Comparison of ENCODE assay signal across 8 cellular contexts in genomic region chr1:65420590-65421340, GRCh38. TPM values are rescaled to one million over a fixed set of nuclear protein-coding genes. Genes with fewer than 3 reads are reported as not detected.
DNase-seq lines count a peak whose midpoint lies in the region; ATAC-seq and TF ChIP-seq lines count a peak whose summit lies in the region.

TSS of gene LEPR (plus strand) at chr1:65420668. CDS start at chr1:65565566, 144,898 bp downstream.
TSS of gene LEPROT (plus strand) at chr1:65420668. CDS start at chr1:65420725, 57 bp downstream.

- peaks cover 7% of the 10 kb centered on the region for H3K36me3 ChIP-seq in OCI-LY7 (ENCODE audit: insufficient read depth, low read length)
- peaks cover 2% of the 10 kb centered on the region for H3K36me3 ChIP-seq in effector memory CD4-positive, alpha-beta T cell (ENCODE audit: control insufficient read depth, insufficient read depth, low read length)

- peak within 1 kb of the TSS in 5 of 6 donors; percentile 91 to 97 (median 94) for H3K27ac Mint-ChIP-seq in naive B cell

- no peaks in the 10 kb centered on the region for H3K27me3 ChIP-seq in effector memory CD4-positive, alpha-beta T cell (replicated peaks; ENCODE audit: control insufficient read depth, insufficient read depth, low read length, poor library complexity, severe bottlenecking)

- peak within 1 kb of the TSS; percentile 97 for H3K4me2 ChIP-seq in OCI-LY7 (ENCODE audit: low read length)

- ATAC-seq in HG03135 (IDR thresholded peaks at IDR 0.05; ENCODE audit: unreplicated experiment) (peak; percentile 4), naive B cell (ENCODE audit: low read depth in 2 of 2) (no peak), HG03520 (IDR thresholded peaks at IDR 0.05; ENCODE audit: unreplicated experiment) (no peak)

- H3K27me3 Mint-ChIP-seq in naive B cell = peaks cover 0 to 7% (median 5%) of the 10 kb centered on the region in 3 donors

- H3K4me1 Mint-ChIP-seq in naive B cell = peaks cover 6 to 12% (median 9%) of the 10 kb centered on the region in 3 donors

- CTCF ChIA-PET in OCI-LY7 (lab: Charles Lee; ENCODE audit: unreplicated experiment) = interaction anchor here (1.1 to 2.4 kb wide), 2 partner anchors 70 to 153 kb away, joined by 3 to 5 read pairs; no protein-coding TSS in a partner anchor

- TF ChIP-seq CTCF in AG10803 (conservative IDR thresholded peaks at IDR 0.05; ENCODE audit: low read length) = no peak
- TF ChIP-seq CTCF in OCI-LY7 (conservative IDR thresholded peaks at IDR 0.05; ENCODE audit: low read length) = no peak

- peak; percentile 72 for TF ChIP-seq POLR2A in GM18526 (IDR thresholded peaks at IDR 0.05; ENCODE audit: extremely low read depth, insufficient read length)

- H3K27ac ChIP-seq in OCI-LY7 (ENCODE audit: low read depth, low read length, poor library complexity, severe bottlenecking) = peak within 1 kb of the TSS; percentile 63
- H3K27ac ChIP-seq in effector memory CD4-positive, alpha-beta T cell (ENCODE audit: insufficient read depth, low read length, poor library complexity, severe bottlenecking) = peak within 1 kb of the TSS; percentile 76

- peaks cover 20% of the 10 kb centered on the region; the same call in 1 of the 2 replicates for H3K79me2 ChIP-seq in OCI-LY7 (ENCODE audit: insufficient read depth, low read depth, low read length)

- DNase-seq in AG10803 (ENCODE audit: low read depth) (no peak), OCI-LY7 (ENCODE audit: low spot score) (no peak), naive B cell (no peak), germinal center (ENCODE audit: low spot score) (no peak)
- no peak for DNase-seq in effector memory CD4-positive, alpha-beta T cell

- H3K9me2 ChIP-seq in OCI-LY7 (ENCODE audit: insufficient read depth, low read length) = no peaks in the 10 kb centered on the region

- H3K9me3 ChIP-seq in OCI-LY7 (ENCODE audit: low read length) = no peaks in the 10 kb centered on the region
- H3K9me3 ChIP-seq in effector memory CD4-positive, alpha-beta T cell (ENCODE audit: control insufficient read depth, low read length) = no peaks in the 10 kb centered on the region

- BruUV-seq in OCI-LY7 (replicated peaks; lab: Mats Ljungman, UMichigan) = no TSS peak

- intact Hi-C loops in OCI-LY7 (cut with micrococcal nuclease; ENCODE audit: unreplicated experiment) = loop anchor here (1.0 to 5.0 kb wide), 4 partner anchors 166 to 852 kb away; partner anchors contain the start of gene JAK1

- POLR2A ChIA-PET in OCI-LY7 (lab: Charles Lee) = interaction anchor here (0.5 to 4.9 kb wide), 19 partner anchors 9 to 1405 kb away, joined by 3 to 24 read pairs (median 4); no protein-coding TSS in a partner anchor

- peaks cover 20% of the 10 kb centered on the region for H3K4me1 ChIP-seq in OCI-LY7 (ENCODE audit: insufficient read depth, low read length, poor library complexity, severe bottlenecking)
- H3K4me1 ChIP-seq in effector memory CD4-positive, alpha-beta T cell (ENCODE audit: control insufficient read depth, insufficient read depth, low read length, poor library complexity, severe bottlenecking) = peaks cover 4% of the 10 kb centered on the region

- peaks cover 0 to 8% of the 10 kb centered on the region in 2 donors for H3K36me3 Mint-ChIP-seq in naive B cell

- peak within 1 kb of the TSS in 1 of 8 donors; percentile 97 for H3K4me3 Mint-ChIP-seq in naive B cell

- H2AFZ ChIP-seq in OCI-LY7 (ENCODE audit: low read length) = peak within 1 kb of the TSS; percentile 92

- peak within 1 kb of the TSS; percentile 84 for H3K4me3 ChIP-seq in AG10803 (ENCODE audit: low read length)
- peak within 1 kb of the TSS; percentile 92 for H3K4me3 ChIP-seq in OCI-LY7 (ENCODE audit: low read depth, low read length, poor library complexity, severe bottlenecking)
- peak within 1 kb of the TSS; percentile 93 for H3K4me3 ChIP-seq in effector memory CD4-positive, alpha-beta T cell (ENCODE audit: insufficient read depth, low read depth, low read length, poor library complexity, severe bottlenecking)

- H4K20me1 ChIP-seq in OCI-LY7 (ENCODE audit: insufficient read depth, low read length) = no peaks in the 10 kb centered on the region

- no peaks in the 10 kb centered on the region for H3K9me3 Mint-ChIP-seq in naive B cell

RNA-seq across cellular contexts. Expression of gene LEPR, which starts in this region (rescaled TPM):
- 0.63 and 0.67 TPM in 2 replicates for total RNA-seq in OCI-LY7 (2014; rRNA removed; shearing (Covaris generic))
- 0.68 and 1.0 TPM in 2 replicates for total RNA-seq in OCI-LY7 (2022)
- 1 to 10 TPM in 3 of 6 donors, under 1 TPM in 3; 0.25 to 4.5 (median 1.00) TPM for polyA plus RNA-seq in naive B cell (ENCODE audit: low read depth in 6 of 6)

RNA-seq across cellular contexts. Expression of gene LEPROT, which starts in this region (rescaled TPM):
- 6.7 and 14.5 TPM in 2 replicates for total RNA-seq in OCI-LY7 (2014; rRNA removed; shearing (Covaris generic))
- 20.5 and 22.7 TPM in 2 replicates for total RNA-seq in OCI-LY7 (2022)
- 10 to 100 TPM in 1 of 6 donors, 1 to 10 TPM in 4, not detected in 1; 7.9 to 11.1 (median 8.1) TPM for polyA plus RNA-seq in naive B cell (ENCODE audit: low read depth in 6 of 6)
